In genomic region chr1:9827558-9828185, GRCh38 we compare ENCODE assay signal across 12 cellular contexts. TPM values are rescaled to one million over a fixed set of nuclear protein-coding genes. Genes with fewer than 3 reads are reported as not detected.
DNase-seq lines count a peak whose midpoint lies in the region; ATAC-seq and TF ChIP-seq lines count a peak whose summit lies in the region.
"Had no signal": no experiment of that assay in that cellular context is flagged by ENCODE, and none has a peak within 500 bp of the region (broad histone marks: within the 10 kb centered on the region; RNA-seq: fewer than 3 reads in every experiment).

No MANE protein-coding gene starts in this region.

- no peak overlapping the region for H3K27ac Mint-ChIP-seq in MCF 10A (ENCODE audit: low read depth, unreplicated experiment)
- peak overlapping the region in 1 of 2 donors; percentile 14 for H3K27ac Mint-ChIP-seq in stimulated activated naive CD8-positive, alpha-beta T cell treated with anti-CD3 and anti-CD28 coated beads, Interleukin-15, amount 100 ng/mL, for 72 hours

- H3K27me3 Mint-ChIP-seq in MCF 10A (ENCODE audit: insufficient read depth, unreplicated experiment), result no peaks in the 10 kb centered on the region
- peaks cover 22% of the 10 kb centered on the region for H3K27me3 Mint-ChIP-seq in stimulated activated naive CD8-positive, alpha-beta T cell treated with anti-CD3 and anti-CD28 coated beads, Interleukin-15, amount 100 ng/mL, for 72 hours

- TF ChIP-seq CTCF in MCF 10A (IDR thresholded peaks at IDR 0.05; ENCODE audit: unreplicated experiment) (peak; percentile 35), breast epithelium (IDR thresholded peaks at IDR 0.05) (peak in 1 of 3 donors; percentile 14), fibroblast of lung (conservative IDR thresholded peaks at IDR 0.05 in 1 of 2, IDR thresholded peaks at IDR 0.05 in 1 of 2; ENCODE audit: low read depth in 1 of 2, low read length in 2 of 2) (peak; percentile 24 to 28), gastroesophageal sphincter (IDR thresholded peaks at IDR 0.05) (no peak)

- no peak for TF ChIP-seq EP300 in gastroesophageal sphincter (IDR thresholded peaks at IDR 0.05)

- peaks cover 5% of the 10 kb centered on the region for H3K79me2 ChIP-seq in fibroblast of lung (ENCODE audit: control insufficient read depth, insufficient read depth, low read length)

- H3K4me2 ChIP-seq in fibroblast of lung (ENCODE audit: extremely low read depth, insufficient read depth, low read length), result no peak overlapping the region

- CTCF ChIA-PET in MCF 10A (lab: Yijun Ruan, JAX), result interaction anchor here (0.9 kb wide), 1 partner anchor 41 kb away, joined by 3 read pairs; no protein-coding TSS in a partner anchor

- H3K9ac ChIP-seq in fibroblast of lung (ENCODE audit: insufficient read depth, low read length), result no peak overlapping the region

- no peak overlapping the region for H2AFZ ChIP-seq in fibroblast of lung (ENCODE audit: low read length)

- no peak for DNase-seq in MCF 10A (ENCODE audit: unreplicated experiment)
- DNase-seq in breast epithelium (ENCODE audit: low spot score in 2 of 2), result no peak
- DNase-seq in NCI-H2227 treated with DMSO at 0.1 percent for 48 hours (lab: John Stamatoyannopoulos, UW), result peak; percentile 74
- DNase-seq in fibroblast of lung (ENCODE audit: low read depth in 2 of 2), result peak in 1 of 2 donors; percentile 56
- no peak for DNase-seq in stimulated activated naive CD8-positive, alpha-beta T cell treated with anti-CD3 and anti-CD28 coated beads, Interleukin-15, amount 100 ng/mL, for 72 hours
- DNase-seq in stimulated activated CD4-positive, alpha-beta T cell treated with anti-CD3 and anti-CD28 coated beads, Interleukin-2, amount 100 ng/mL, for 48 hours, result no peak
- DNase-seq: EL, T-helper 9 cell, uterus had no signal

- peaks cover 3 to 6% of the 10 kb centered on the region in 2 donors for H3K4me1 ChIP-seq in breast epithelium
- H3K4me1 ChIP-seq in fibroblast of lung (ENCODE audit: control insufficient read depth, extremely low read depth, insufficient read depth, low read length), result peaks cover 6% of the 10 kb centered on the region
- H3K4me1 ChIP-seq in gastroesophageal sphincter, result peaks cover 0 to 24% (median 12%) of the 10 kb centered on the region in 3 donors
- H3K4me1 ChIP-seq: uterus had no signal

- H3K27me3 ChIP-seq in breast epithelium (no peaks in the 10 kb centered on the region), fibroblast of lung (ENCODE audit: control insufficient read depth, insufficient read depth, low read length) (no peaks in the 10 kb centered on the region), gastroesophageal sphincter (no peaks in the 10 kb centered on the region)
- H3K27me3 ChIP-seq: ascending aorta, uterus had no signal

- H3K9me3 ChIP-seq in breast epithelium, result no peaks in the 10 kb centered on the region
- H3K9me3 ChIP-seq in fibroblast of lung (ENCODE audit: control insufficient read depth, insufficient read depth, low read depth, low read length), result no peaks in the 10 kb centered on the region
- H3K9me3 ChIP-seq in gastroesophageal sphincter, result no peaks in the 10 kb centered on the region
- H3K9me3 ChIP-seq: ascending aorta, uterus had no signal

- no peaks in the 10 kb centered on the region for H3K9me3 Mint-ChIP-seq in MCF 10A (ENCODE audit: unreplicated experiment)
- no peaks in the 10 kb centered on the region for H3K9me3 Mint-ChIP-seq in stimulated activated naive CD8-positive, alpha-beta T cell treated with anti-CD3 and anti-CD28 coated beads, Interleukin-15, amount 100 ng/mL, for 72 hours

- H3K4me1 Mint-ChIP-seq in MCF 10A (ENCODE audit: insufficient read depth, unreplicated experiment), result peaks cover 15% of the 10 kb centered on the region
- peaks cover 24% of the 10 kb centered on the region for H3K4me1 Mint-ChIP-seq in stimulated activated naive CD8-positive, alpha-beta T cell treated with anti-CD3 and anti-CD28 coated beads, Interleukin-15, amount 100 ng/mL, for 72 hours

- 73 to 86% methylated on average over 13 to 18 of the region's 24 CpGs for WGBS in gastroesophageal sphincter (ENCODE audit: low coverage in 1 of 2), 2 donors

- H3K36me3 ChIP-seq in breast epithelium, result no peaks in the 10 kb centered on the region
- H3K36me3 ChIP-seq in fibroblast of lung (ENCODE audit: control insufficient read depth, insufficient read depth, low read length), result no peaks in the 10 kb centered on the region
- H3K36me3 ChIP-seq in gastroesophageal sphincter, result no peaks in the 10 kb centered on the region
- H3K36me3 ChIP-seq: ascending aorta, uterus had no signal

- POLR2A ChIA-PET in MCF 10A (lab: Yijun Ruan, JAX), result interaction anchor here (0.6 to 0.7 kb wide), 2 partner anchors 8 to 515 kb away, joined by 3 read pairs; no protein-coding TSS in a partner anchor

- BruUV-seq in MCF 10A (replicated peaks; lab: Mats Ljungman, UMichigan), result no TSS peak

- no peaks in the 10 kb centered on the region for H3K36me3 Mint-ChIP-seq in MCF 10A (ENCODE audit: insufficient read depth, unreplicated experiment)

- intact Hi-C loops in MCF 10A (cut with micrococcal nuclease) (loop anchor here (5.0 kb wide), 1 partner anchor 85 kb away; the partner anchor contains the start of gene CTNNBIP1), breast epithelium (cut with DNase I; ENCODE audit: low total_unique reads) (no loop called here)

- H4K20me1 ChIP-seq in fibroblast of lung (ENCODE audit: control insufficient read depth, extremely low read depth, insufficient read depth, low read length), result no peaks in the 10 kb centered on the region

- H3K27ac ChIP-seq in breast epithelium (no peak overlapping the region), fibroblast of lung (ENCODE audit: insufficient read depth, low read length) (no peak overlapping the region), gastroesophageal sphincter (no peak overlapping the region)
- H3K27ac ChIP-seq: ascending aorta, uterus had no signal

- ATAC-seq in stimulated activated naive CD8-positive, alpha-beta T cell treated with anti-CD3 and anti-CD28 coated beads, Interleukin-15, amount 100 ng/mL, for 72 hours, result no peak
- ATAC-seq in GM21528 (IDR thresholded peaks at IDR 0.05; ENCODE audit: low FRiP score, unreplicated experiment) (no peak), gastroesophageal sphincter (no peak)

- no peak overlapping the region for H3K4me3 Mint-ChIP-seq in MCF 10A (ENCODE audit: unreplicated experiment)
- H3K4me3 Mint-ChIP-seq in stimulated activated naive CD8-positive, alpha-beta T cell treated with anti-CD3 and anti-CD28 coated beads, Interleukin-15, amount 100 ng/mL, for 72 hours, result peak overlapping the region; percentile 15 to 35

- no peak for TF ChIP-seq POLR2A in breast epithelium (IDR thresholded peaks at IDR 0.05)
- TF ChIP-seq POLR2A in gastroesophageal sphincter (IDR thresholded peaks at IDR 0.05), result no peak

- H3K4me3 ChIP-seq in breast epithelium (no peak overlapping the region), fibroblast of lung (replicated peaks in 1 of 4; ENCODE audit: control extremely low read depth in 1 of 4, insufficient read depth in 1 of 4, low read depth in 3 of 4, low read length in 4 of 4) (no peak overlapping the region), gastroesophageal sphincter (no peak overlapping the region)
- H3K4me3 ChIP-seq: ascending aorta, uterus had no signal

RNA-seq across cellular contexts. Expression of gene CLSTN1, which starts 3.9 kb away (rescaled TPM):
- 98.5 and 106 TPM in 2 replicates for total RNA-seq in MCF 10A (2022)
- 10 to 100 TPM; 25.4 to 47.5 (median 42.3) TPM for total RNA-seq in breast epithelium
- 78.6 and 115 TPM in 2 replicates for total RNA-seq in fibroblast of lung
- polyA plus RNA-seq in fibroblast of lung, result 57.4 and 65.3 TPM in 2 replicates
- 108 and 116 TPM in 2 replicates for polyA plus RNA-seq in fibroblast of lung (2012)
- 173 and 203 TPM in 2 replicates for polyA minus RNA-seq in fibroblast of lung (ENCODE audit: low replicate concordance)
- total RNA-seq in gastroesophageal sphincter, result 10 to 100 TPM; 45.1 to 95.4 (median 58.7) TPM

Comparison
In these comparisons a context has a peak if more than half of its experiments do, and no peak if none do; other contexts are left out.
1. CTCF ChIP-seq: peak in MCF 10A (single experiment) and fibroblast of lung (2 of 2); none in gastroesophageal sphincter (0 of 4).